ENCODE assay signal across 34 cellular contexts in genomic region chr1:193372553-193372952, GRCh38.
"Had no signal": no experiment of that assay in that cellular context is flagged by ENCODE, and none has a peak within 500 bp of the region (broad histone marks: within the 10 kb centered on the region; RNA-seq: fewer than 3 reads in every experiment).

No MANE protein-coding gene starts in this region.

- H3K27me3 ChIP-seq: MG63 had no signal

- H3K4me2 ChIP-seq: KMS-11 had no signal

- DNase-seq: Karpas-422, Kasumi-1, MG63, MM.1S, MV-4-11, NCI-H1048, NCI-H1092, NCI-H1092 treated with DMSO at 0.1 percent for 48 hours, NCI-H1105, NCI-H1105 treated with DMSO at 0.1 percent for 48 hours, NCI-H1417, NCI-H1417 treated with DMSO at 0.1 percent for 48 hours, NCI-H1436, NCI-H1436 treated with DMSO at 0.1 percent for 48 hours, NCI-H146, NCI-H1694, NCI-H1694 treated with DMSO at 0.1 percent for 48 hours, NCI-H187, NCI-H187 treated with DMSO at 0.1 percent for 48 hours, NCI-H1930, NCI-H2029, NCI-H2029 treated with DMSO at 0.1 percent for 48 hours, NCI-H2081, NCI-H2081 treated with DMSO at 0.1 percent for 48 hours, NCI-H2107, NCI-H2227 treated with DMSO at 0.1 percent for 48 hours, NCI-H226, NCI-H345, NCI-H446, NCI-H446 treated with DMSO at 0.1 percent for 48 hours, NCI-H510A, NCI-H510A treated with DMSO at 0.1 percent for 48 hours, NCI-H524 treated with DMSO at 0.1 percent for 48 hours had no signal

- H3K4me3 ChIP-seq: MG63 had no signal

- H3K9me3 ChIP-seq: MG63 had no signal

- H3K36me3 ChIP-seq: MG63 had no signal

- H3K27ac ChIP-seq: KMS-11 had no signal

- H3K9ac ChIP-seq: KMS-11 had no signal
